In the genomic region with DNA sequence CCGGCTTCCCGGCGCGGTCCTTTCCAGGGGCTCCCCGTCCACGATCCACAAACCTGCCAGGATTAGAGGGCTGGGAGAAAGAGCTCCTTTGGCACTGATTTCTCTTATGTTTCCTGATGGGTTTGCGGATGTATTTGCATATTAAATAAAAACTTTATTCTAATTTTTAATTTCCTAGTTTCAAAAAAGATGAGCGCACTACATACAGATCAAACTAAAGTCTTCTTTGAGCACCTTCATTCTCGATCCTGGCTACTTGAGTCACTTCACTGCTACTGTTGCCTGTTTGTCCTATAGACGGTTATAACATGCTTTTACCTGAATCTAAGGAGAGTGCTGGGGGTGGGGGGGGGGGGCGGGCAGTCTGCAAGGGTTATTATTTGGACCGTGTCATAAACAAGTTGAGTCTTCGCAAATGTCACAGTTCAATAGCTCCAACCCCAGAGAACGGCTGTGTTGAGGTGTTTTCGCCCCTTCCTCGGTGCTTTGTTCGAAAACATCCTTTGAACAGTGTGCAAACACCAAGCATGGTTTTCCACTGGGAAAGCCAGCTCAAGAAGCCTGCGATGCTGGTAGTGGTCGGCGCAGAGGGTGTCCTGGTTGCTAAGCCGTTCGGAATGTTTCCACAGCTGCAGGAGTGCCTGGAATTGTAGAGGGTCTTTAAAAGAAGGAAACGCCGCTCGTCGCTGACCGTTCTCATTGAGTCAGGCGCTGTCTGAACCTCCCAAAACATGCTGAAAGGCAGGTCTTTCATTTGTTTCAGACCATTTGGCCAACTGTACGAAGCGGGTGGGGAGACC, we compare ENCODE assay signal across 1 cellular context.
TF ChIP-seq lines count a peak whose summit lies in the region.

No MANE protein-coding gene starts in this region.

TF ChIP-seq in HCT116, 20 proteins besides CTCF, POLR2A, EP300 and RAD21 (continued from another document):
- TF ChIP-seq, protein P1, sequence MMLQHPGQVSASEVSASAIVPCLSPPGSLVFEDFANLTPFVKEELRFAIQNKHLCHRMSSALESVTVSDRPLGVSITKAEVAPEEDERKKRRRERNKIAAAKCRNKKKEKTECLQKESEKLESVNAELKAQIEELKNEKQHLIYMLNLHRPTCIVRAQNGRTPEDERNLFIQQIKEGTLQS (IDR thresholded peaks at IDR 0.05) = no peak
- no peak for TF ChIP-seq EZH2 (IDR thresholded peaks at IDR 0.05)
